Comparison of ENCODE assay signal across 8 cellular contexts in genomic region chr1:226690460-226690982, GRCh38. TPM values are rescaled to one million over a fixed set of nuclear protein-coding genes. Genes with fewer than 3 reads are reported as not detected.
DNase-seq lines count a peak whose midpoint lies in the region; ATAC-seq and TF ChIP-seq lines count a peak whose summit lies in the region.

No MANE protein-coding gene starts in this region.

- ATAC-seq in activated B cell treated with CpG ODN at 0.5 μM for 24 hours (ENCODE audit: low read depth) = no peak
- peak; percentile 49 for ATAC-seq in foreskin keratinocyte
- peak; percentile 37 for ATAC-seq in stimulated activated naive CD8-positive, alpha-beta T cell treated with anti-CD3 and anti-CD28 coated beads, Interleukin-15, Interleukin-2, amounts not matched to agents 100 U/mL and 50 U/mL, for 24 hours
- ATAC-seq in GM18517 (IDR thresholded peaks at IDR 0.05; ENCODE audit: unreplicated experiment) = no peak

- CTCF ChIA-PET in activated B cell treated with CpG ODN at 0.5 μM for 24 hours (lab: Charles Lee) (no interaction called here), HEK293T (lab: Yijun Ruan, JAX) (no interaction called here)

- no peaks in the 10 kb centered on the region for H3K9me3 Mint-ChIP-seq in activated B cell treated with CpG ODN at 0.5 μM for 24 hours

- H3K27ac ChIP-seq in foreskin keratinocyte = peak overlapping the region; percentile 78

- POLR2A ChIA-PET in activated B cell treated with CpG ODN at 0.5 μM for 24 hours (lab: Charles Lee) = interaction anchor here (5.3 to 21.1 kb wide), 2 partner anchors 15 to 35 kb away, joined by 57 to 451 read pairs; no protein-coding TSS in a partner anchor
- POLR2A ChIA-PET in HEK293T (lab: Yijun Ruan, JAX) = no interaction called here

- H3K27me3 Mint-ChIP-seq in activated B cell treated with CpG ODN at 0.5 μM for 24 hours = no peaks in the 10 kb centered on the region

- peak overlapping the region; percentile 93 for H3K27ac Mint-ChIP-seq in activated B cell treated with CpG ODN at 0.5 μM for 24 hours

- intact Hi-C loops in activated B cell treated with CpG ODN at 0.5 μM for 24 hours (cut with micrococcal nuclease) = no loop called here

- TF ChIP-seq CTCF in activated B cell treated with CpG ODN at 0.5 μM for 24 hours (IDR thresholded peaks at IDR 0.05) = no peak
- no peak for TF ChIP-seq CTCF in foreskin keratinocyte (conservative IDR thresholded peaks at IDR 0.05)

- peak overlapping the region; percentile 70 for H3K4me3 Mint-ChIP-seq in activated B cell treated with CpG ODN at 0.5 μM for 24 hours

- peaks cover 65% of the 10 kb centered on the region for H3K36me3 Mint-ChIP-seq in activated B cell treated with CpG ODN at 0.5 μM for 24 hours (ENCODE audit: low read depth)

- no peaks in the 10 kb centered on the region for H3K27me3 ChIP-seq in foreskin keratinocyte

- H3K4me1 ChIP-seq in foreskin keratinocyte = peaks cover 14% of the 10 kb centered on the region

- peak; percentile 39 for DNase-seq in NCI-H2171 treated with DMSO at 0.1 percent for 48 hours (lab: John Stamatoyannopoulos, UW)
- no peak for DNase-seq in NCI-H2171 (lab: John Stamatoyannopoulos, UW)
- no peak for DNase-seq in activated B cell treated with CpG ODN at 0.5 μM for 24 hours
- peak; percentile 44 to 74 for DNase-seq in foreskin keratinocyte
- peak; percentile 51 for DNase-seq in stimulated activated naive CD8-positive, alpha-beta T cell treated with anti-CD3 and anti-CD28 coated beads, Interleukin-15, Interleukin-2, amounts not matched to agents 100 U/mL and 50 U/mL, for 24 hours
- DNase-seq in LoVo (ENCODE audit: low spot score) = no peak
- DNase-seq in HEK293T (ENCODE audit: extremely low spot score) = no peak

- H3K4me1 Mint-ChIP-seq in activated B cell treated with CpG ODN at 0.5 μM for 24 hours = peaks cover 100% of the 10 kb centered on the region

TF ChIP-seq in HEK293T, 16 proteins besides CTCF, POLR2A, EP300 and RAD21:
- TF ChIP-seq TARDBP (IDR thresholded peaks at IDR 0.05) = no peak
- TF ChIP-seq L3MBTL2 (conservative IDR thresholded peaks at IDR 0.05) = no peak
- TF ChIP-seq NFRKB (IDR thresholded peaks at IDR 0.05) = no peak
- TF ChIP-seq ELF4 (IDR thresholded peaks at IDR 0.05) = no peak
- no peak for TF ChIP-seq ARNT (IDR thresholded peaks at IDR 0.05)
- TF ChIP-seq SP1 (IDR thresholded peaks at IDR 0.05) = no peak
- TF ChIP-seq HDGF (IDR thresholded peaks at IDR 0.05; ENCODE audit: borderline replicate concordance) = no peak
- no peak for TF ChIP-seq CTBP1 (IDR thresholded peaks at IDR 0.05; ENCODE audit: borderline replicate concordance)
- no peak for TF ChIP-seq FOXK2 (IDR thresholded peaks at IDR 0.05)
- no peak for TF ChIP-seq SUZ12 (IDR thresholded peaks at IDR 0.05)
- TF ChIP-seq ZNF384 (IDR thresholded peaks at IDR 0.05) = no peak
- no peak for TF ChIP-seq LEF1 (IDR thresholded peaks at IDR 0.05; ENCODE audit: borderline replicate concordance)
- no peak for TF ChIP-seq FOXA1 (IDR thresholded peaks at IDR 0.05)
- TF ChIP-seq PKNOX1 (IDR thresholded peaks at IDR 0.05) = no peak
- no peak for TF ChIP-seq BHLHE40 (IDR thresholded peaks at IDR 0.05; ENCODE audit: borderline replicate concordance)
- no peak for TF ChIP-seq FOXM1 (IDR thresholded peaks at IDR 0.05; ENCODE audit: borderline replicate concordance)
TF ChIP-seq in HEK293T: peak in this region for 0.

RNA-seq across cellular contexts. Expression of gene ITPKB, which starts 48.6 kb away (rescaled TPM):
- total RNA-seq in activated B cell treated with CpG ODN at 0.5 μM for 24 hours (88.5 and 97.3 TPM in 2 replicates), foreskin keratinocyte (11.7 and 11.9 TPM in 2 replicates)
- polyA plus RNA-seq in foreskin keratinocyte = 3.5 and 3.9 TPM in 2 replicates

Comparison
In these comparisons a context has a peak if more than half of its experiments do, and no peak if none do; other contexts are left out.
1. DNase-seq: peak in NCI-H2171 treated with DMSO at 0.1 percent for 48 hours (single experiment), foreskin keratinocyte (2 of 2) and stimulated activated naive CD8-positive, alpha-beta T cell treated with anti-CD3 and anti-CD28 coated beads, Interleukin-15, Interleukin-2, amounts not matched to agents 100 U/mL and 50 U/mL, for 24 hours (single experiment); none in NCI-H2171 (single experiment), activated B cell treated with CpG ODN at 0.5 μM for 24 hours (single experiment), LoVo (single experiment) and HEK293T (single experiment).
2. ATAC-seq: peak in foreskin keratinocyte (single experiment) and stimulated activated naive CD8-positive, alpha-beta T cell treated with anti-CD3 and anti-CD28 coated beads, Interleukin-15, Interleukin-2, amounts not matched to agents 100 U/mL and 50 U/mL, for 24 hours (single experiment); none in activated B cell treated with CpG ODN at 0.5 μM for 24 hours (single experiment) and GM18517 (single experiment).